ENCODE assay signal across 26 cellular contexts in the genomic region with DNA sequence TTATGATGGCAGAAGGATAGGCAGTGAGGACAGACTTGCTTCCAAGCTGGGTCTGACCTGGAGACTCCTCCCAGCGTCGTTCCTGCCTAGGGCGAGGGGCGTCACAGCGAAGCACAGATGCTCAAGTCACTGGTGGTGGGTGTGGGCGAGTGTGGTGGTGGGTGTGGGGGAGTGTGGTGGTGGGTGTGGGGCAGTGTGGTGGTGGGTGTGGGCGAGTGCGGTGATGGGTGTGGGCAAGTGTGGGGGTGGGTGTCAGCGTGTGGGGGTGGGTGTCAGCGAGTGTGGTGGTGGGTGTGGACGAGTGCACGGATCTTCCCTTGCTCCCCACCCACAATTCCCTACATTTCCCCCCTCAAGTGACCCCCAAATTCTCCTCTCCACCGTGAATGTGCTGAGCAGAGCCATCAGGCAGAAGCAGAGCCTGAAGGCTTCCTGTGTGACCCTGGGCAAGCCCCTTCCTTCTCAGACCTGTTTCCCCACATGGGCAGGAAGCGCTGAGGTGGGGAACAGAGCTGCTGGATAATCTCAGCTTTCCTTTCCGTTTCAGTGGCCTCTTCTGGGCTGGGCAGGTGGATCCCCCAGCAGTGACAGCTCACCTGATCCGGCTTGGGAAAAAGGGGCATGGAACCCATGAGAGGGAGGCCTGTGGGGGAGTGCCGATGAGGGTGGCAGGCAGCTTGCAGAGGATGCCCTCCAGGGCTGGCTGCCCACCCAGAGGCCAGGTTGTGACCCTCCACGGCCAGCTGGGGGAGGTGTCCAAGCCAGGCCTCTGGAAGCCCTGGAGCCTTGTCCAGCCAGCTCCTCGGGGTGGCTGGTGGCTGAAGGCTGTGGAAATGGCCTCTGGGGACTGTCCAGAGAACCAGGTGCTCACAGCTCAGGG. TPM values are rescaled to one million over a fixed set of nuclear protein-coding genes. Genes with fewer than 3 reads are reported as not detected.
DNase-seq lines count a peak whose midpoint lies in the region; ATAC-seq and TF ChIP-seq lines count a peak whose summit lies in the region.
"Had no signal": no experiment of that assay in that cellular context is flagged by ENCODE, and none has a peak within 500 bp of the region (broad histone marks: within the 10 kb centered on the region; RNA-seq: fewer than 3 reads in every experiment).

No MANE protein-coding gene starts in this region.

- DNase-seq in SK-N-SH (peak; percentile 41), H7 (peak; percentile 57), endodermal cell (no peak), ureter (ENCODE audit: low spot score) (no peak), Calu3 (no peak), NCI-H2107 treated with DMSO at 0.1 percent for 48 hours (lab: John Stamatoyannopoulos, UW; ENCODE audit: unreplicated experiment) (no peak)
- DNase-seq: ACHN; C1 segment of cervical spinal cord; CD8-positive, alpha-beta T cell; DMS153; NCI-H1092 treated with DMSO at 0.1 percent for 48 hours; NCI-H146; NCI-H2029 treated with DMSO at 0.1 percent for 48 hours; NCI-H2171; NCI-H345; NCI-H524 treated with DMSO at 0.1 percent for 48 hours; NCI-H82 had no signal

- H3K79me2 ChIP-seq in SK-N-SH (ENCODE audit: insufficient read depth): no peaks in the 10 kb centered on the region

- peaks cover 2% of the 10 kb centered on the region for H3K27me3 Mint-ChIP-seq in endodermal cell (ENCODE audit: insufficient read depth)
- H3K27me3 Mint-ChIP-seq in stimulated activated memory B cell treated with anti-CD40 and anti-IgM and Interleukin-4, amounts not matched to agents 10 μg/mL and 1 μg/mL and 100 μg/mL, for 72 hours: peaks cover 75% of the 10 kb centered on the region
- H3K27me3 Mint-ChIP-seq in Calu3 (ENCODE audit: unreplicated experiment): peaks cover 98% of the 10 kb centered on the region

- H3K9ac ChIP-seq in SK-N-SH (no peak overlapping the region), endodermal cell (ENCODE audit: extremely low read depth, low read length, poor library complexity, severe bottlenecking) (no peak overlapping the region)
- H3K9ac ChIP-seq: KMS-11 had no signal

- no peak overlapping the region for H3K4me2 ChIP-seq in SK-N-SH
- H3K4me2 ChIP-seq: KMS-11 had no signal

- 58% methylated on average over 10 of the region's 19 CpGs for WGBS in SK-N-SH (ENCODE audit: low lambda C conversion rate)
- WGBS in endodermal cell (ENCODE audit: insufficient coverage in 1 of 2, insufficient read length in 1 of 2), 2 experiments: 75 to 88% methylated on average over 2 to 13 of the region's 19 CpGs

- POLR2A ChIA-PET in SK-N-SH (lab: Yijun Ruan, JAX): no interaction called here

- TF ChIP-seq CTCF in SK-N-SH (IDR thresholded peaks at IDR 0.05) (no peak), endodermal cell (conservative IDR thresholded peaks at IDR 0.05) (peak; percentile 31), Calu3 (IDR thresholded peaks at IDR 0.05; ENCODE audit: unreplicated experiment) (no peak)

- H3K9me3 ChIP-seq in SK-N-SH (no peaks in the 10 kb centered on the region), endodermal cell (ENCODE audit: control insufficient read depth, low read length) (no peaks in the 10 kb centered on the region)
- H3K9me3 ChIP-seq: HAP-1 had no signal

- TF ChIP-seq RAD21 in SK-N-SH (IDR thresholded peaks at IDR 0.05; ENCODE audit: low read length): no peak

- no TSS peak for BruUV-seq in Calu3 (replicated peaks; lab: Mats Ljungman, UMichigan)

- H3K36me3 ChIP-seq in SK-N-SH (replicated peaks in 1 of 2; ENCODE audit: control insufficient read depth in 1 of 2, insufficient read depth in 2 of 2, low read length in 1 of 2): no peaks in the 10 kb centered on the region
- H3K36me3 ChIP-seq in H7 (replicated peaks; ENCODE audit: control insufficient read depth, insufficient read depth, low read length): no peaks in the 10 kb centered on the region
- no peaks in the 10 kb centered on the region for H3K36me3 ChIP-seq in endodermal cell (ENCODE audit: control insufficient read depth, insufficient read depth, low read length)
- H3K36me3 ChIP-seq: HAP-1 had no signal

- H3K4me1 Mint-ChIP-seq in endodermal cell (peaks cover 16% of the 10 kb centered on the region), Calu3 (ENCODE audit: low read depth, unreplicated experiment) (no peaks in the 10 kb centered on the region)
- H3K4me1 Mint-ChIP-seq in stimulated activated memory B cell treated with anti-CD40 and anti-IgM and Interleukin-4, amounts not matched to agents 10 μg/mL and 1 μg/mL and 100 μg/mL, for 72 hours: no peaks in the 10 kb centered on the region

- H3K27ac Mint-ChIP-seq in endodermal cell (no peak overlapping the region), Calu3 (ENCODE audit: unreplicated experiment) (no peak overlapping the region)
- no peak overlapping the region for H3K27ac Mint-ChIP-seq in stimulated activated memory B cell treated with anti-CD40 and anti-IgM and Interleukin-4, amounts not matched to agents 10 μg/mL and 1 μg/mL and 100 μg/mL, for 72 hours
- H3K27ac Mint-ChIP-seq: CD8-positive, alpha-beta T cell had no signal

- no peaks in the 10 kb centered on the region for H3F3A ChIP-seq in SK-N-SH (replicated peaks; ENCODE audit: insufficient read depth)

- H3K27me3 ChIP-seq in SK-N-SH (ENCODE audit: insufficient read depth): peaks cover 6% of the 10 kb centered on the region
- H3K27me3 ChIP-seq in H7 (ENCODE audit: control insufficient read depth, insufficient read depth, low read length): no peaks in the 10 kb centered on the region
- no peaks in the 10 kb centered on the region for H3K27me3 ChIP-seq in endodermal cell (ENCODE audit: control insufficient read depth, insufficient read depth, low read length, poor library complexity, severe bottlenecking)

- no peaks in the 10 kb centered on the region for H3K9me2 ChIP-seq in SK-N-SH

- CTCF ChIA-PET in SK-N-SH (lab: Yijun Ruan, JAX): interaction anchor here (0.9 to 9.3 kb wide), 9 partner anchors 12 to 252 kb away, joined by 3 to 267 read pairs (median 4); a partner anchor contains a TSS
- CTCF ChIA-PET in Calu3 (lab: Charles Lee): no interaction called here

- no peaks in the 10 kb centered on the region for H3K36me3 Mint-ChIP-seq in endodermal cell (ENCODE audit: low read depth)
- H3K36me3 Mint-ChIP-seq in stimulated activated memory B cell treated with anti-CD40 and anti-IgM and Interleukin-4, amounts not matched to agents 10 μg/mL and 1 μg/mL and 100 μg/mL, for 72 hours: no peaks in the 10 kb centered on the region
- H3K36me3 Mint-ChIP-seq in Calu3 (ENCODE audit: insufficient read depth, unreplicated experiment): no peaks in the 10 kb centered on the region
- H3K36me3 Mint-ChIP-seq: CD8-positive, alpha-beta T cell had no signal

- H3K27ac ChIP-seq in SK-N-SH (ENCODE audit: low read depth in 2 of 2, low read length in 1 of 2): no peak overlapping the region
- H3K27ac ChIP-seq in endodermal cell (ENCODE audit: low read depth, low read length): no peak overlapping the region
- H3K27ac ChIP-seq: 22Rv1, HL-60, KMS-11 had no signal

- no peak overlapping the region for H2AFZ ChIP-seq in SK-N-SH (ENCODE audit: low read depth)

- H3K4me1 ChIP-seq in SK-N-SH (ENCODE audit: control insufficient read depth in 1 of 2, insufficient read depth in 2 of 2, low read depth in 1 of 2, low read length in 1 of 2) (peaks cover 0 to 3% of the 10 kb centered on the region in 2 experiments; a peak in 1 of 4 replicates), endodermal cell (ENCODE audit: control insufficient read depth, insufficient read depth, low read length) (no peaks in the 10 kb centered on the region)
- H3K4me1 ChIP-seq: HAP-1 had no signal

- intact Hi-C loops in Calu3 (cut with micrococcal nuclease; ENCODE audit: unreplicated experiment): loop anchor here (5.0 kb wide), 1 partner anchor 228 kb away; no protein-coding TSS in a partner anchor

- H3K9me3 Mint-ChIP-seq in endodermal cell (no peaks in the 10 kb centered on the region), Calu3 (ENCODE audit: low read depth, unreplicated experiment) (no peaks in the 10 kb centered on the region)
- H3K9me3 Mint-ChIP-seq in stimulated activated memory B cell treated with anti-CD40 and anti-IgM and Interleukin-4, amounts not matched to agents 10 μg/mL and 1 μg/mL and 100 μg/mL, for 72 hours: no peaks in the 10 kb centered on the region
- H3K9me3 Mint-ChIP-seq: CD8-positive, alpha-beta T cell had no signal

- no peaks in the 10 kb centered on the region for H4K20me1 ChIP-seq in SK-N-SH (ENCODE audit: insufficient read depth)

- H3K4me3 Mint-ChIP-seq in endodermal cell (no peak overlapping the region), Calu3 (ENCODE audit: low read depth, unreplicated experiment) (no peak overlapping the region)
- H3K4me3 Mint-ChIP-seq in stimulated activated memory B cell treated with anti-CD40 and anti-IgM and Interleukin-4, amounts not matched to agents 10 μg/mL and 1 μg/mL and 100 μg/mL, for 72 hours: no peak overlapping the region
- H3K4me3 Mint-ChIP-seq: CD8-positive, alpha-beta T cell had no signal

- no peak for TF ChIP-seq EP300 in SK-N-SH (IDR thresholded peaks at IDR 0.05; ENCODE audit: borderline replicate concordance in 1 of 2, low read depth in 1 of 2, low read length in 1 of 2)

- no peak for ATAC-seq in SK-N-SH treated with all-trans-retinoic acid at 6 μM for 48 hours
- ATAC-seq in stimulated activated memory B cell treated with anti-CD40 and anti-IgM and Interleukin-4, amounts not matched to agents 10 μg/mL and 1 μg/mL and 100 μg/mL, for 72 hours: peak; percentile 38
- ATAC-seq: CD8-positive, alpha-beta T cell; Panc1 had no signal

- H3K4me3 ChIP-seq in SK-N-SH (ENCODE audit: low read depth in 2 of 2, low read length in 1 of 2) (no peak overlapping the region), H7 (ENCODE audit: insufficient read depth, low read depth, low read length) (no peak overlapping the region), endodermal cell (ENCODE audit: low read length) (no peak overlapping the region)
- H3K4me3 ChIP-seq: HAP-1 had no signal

TF ChIP-seq in SK-N-SH treated with all-trans-retinoic acid at 6 μM for 48 hours, 23 proteins besides CTCF, POLR2A, EP300 and RAD21 (continues in another document):
- TF ChIP-seq OSR1 (CRISPR knock-in tag; IDR thresholded peaks at IDR 0.05) (no peak), CSDC2 (CRISPR knock-in tag; IDR thresholded peaks at IDR 0.05) (no peak), ESRRG (CRISPR knock-in tag; IDR thresholded peaks at IDR 0.05) (no peak)

RNA-seq across cellular contexts. Expression of a gene that starts 42.9 kb away (rescaled TPM):
- 0.03 TPM in 1 of 2 replicates, not detected in the other for polyA plus RNA-seq in SK-N-SH (2012; rRNA removed)
- polyA plus RNA-seq in SK-N-SH (2012; cell fraction: cytosol; rRNA removed): 0.03 and 0.04 TPM in 2 replicates
- polyA plus RNA-seq in SK-N-SH (2012; cell fraction: nucleus; rRNA removed): 0.06 and 0.08 TPM in 2 replicates
- 0.35 and 1.4 TPM in 2 replicates for total RNA-seq in H7 (2014; rRNA removed; shearing (Covaris generic))
- total RNA-seq in endodermal cell (1 to 10 TPM; 3.8 to 7.6 TPM), ureter (not detected), Calu3 (2022) (not detected in 2 replicates)
- 2.0 TPM for polyA plus RNA-seq in endodermal cell (2013, experiment 1 of 2)
- 1.8 TPM for polyA plus RNA-seq in endodermal cell (2013, experiment 2 of 2)
- total RNA-seq: Daoy, HT-29 had no signal

RNA-seq across cellular contexts. Expression of a gene that starts 43.0 kb away (rescaled TPM):
- not detected in 2 replicates for polyA plus RNA-seq in SK-N-SH (2012; rRNA removed)
- 0.01 TPM in 1 of 2 replicates, not detected in the other for polyA plus RNA-seq in SK-N-SH (2012; cell fraction: cytosol; rRNA removed)
- polyA plus RNA-seq in SK-N-SH (2012; cell fraction: nucleus; rRNA removed): not detected in 2 replicates
- 0.11 and 0.31 TPM in 2 replicates for total RNA-seq in H7 (2014; rRNA removed; shearing (Covaris generic))
- total RNA-seq in endodermal cell (under 1 TPM; 0.31 to 0.51 TPM), ureter (0.99 TPM), Calu3 (2022) (not detected in 2 replicates)
- polyA plus RNA-seq in endodermal cell (2013, experiment 1 of 2): 0.18 TPM
- 0.21 TPM for polyA plus RNA-seq in endodermal cell (2013, experiment 2 of 2)
- total RNA-seq: CD8-positive, alpha-beta T cell; HT-29 had no signal

Comparison
In these comparisons a context has a peak if more than half of its experiments do, and no peak if none do; other contexts are left out.
1. DNase-seq: peak in SK-N-SH (single experiment) and H7 (single experiment); none in endodermal cell (single experiment), ureter (single experiment), Calu3 (single experiment) and NCI-H2107 treated with DMSO at 0.1 percent for 48 hours (single experiment).